Comparison of ENCODE assay signal across 1 cellular context in genomic region chr1:215523128-215523861, GRCh38.
TF ChIP-seq lines count a peak whose summit lies in the region.

No MANE protein-coding gene starts in this region.

TF ChIP-seq in K562, 482 proteins besides CTCF, POLR2A, EP300 and RAD21 (continued from another document):
- TF ChIP-seq SRF (CRISPR knock-in tag; IDR thresholded peaks at IDR 0.05), result no peak
- no peak for TF ChIP-seq GATAD2A (IDR thresholded peaks at IDR 0.05)
